ENCODE assay signal across 16 cellular contexts in the genomic region with DNA sequence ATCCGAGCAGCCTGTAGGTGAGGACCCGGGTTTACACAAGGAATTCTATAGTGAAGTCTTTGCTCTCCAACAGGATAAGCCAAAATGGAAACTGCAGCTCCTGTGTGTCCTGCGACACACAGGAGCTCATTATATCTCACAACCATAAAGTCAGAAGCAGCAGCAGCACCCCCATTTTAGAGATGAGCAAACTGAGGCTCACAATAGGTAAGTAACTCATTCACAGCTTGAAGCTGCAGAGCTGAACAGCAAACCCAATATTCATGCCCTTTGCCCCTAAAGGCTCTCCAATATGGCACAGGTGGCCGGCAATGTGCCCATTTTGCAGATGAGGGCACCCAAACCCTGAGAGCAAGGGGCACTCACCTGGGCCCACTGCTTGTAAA.
"Had no signal": no experiment of that assay in that cellular context is flagged by ENCODE, and none has a peak within 500 bp of the region (broad histone marks: within the 10 kb centered on the region; RNA-seq: fewer than 3 reads in every experiment).

No MANE protein-coding gene starts in this region.

- H3K9me3 ChIP-seq: gastrocnemius medialis, mucosa of descending colon, right atrium auricular region, uterus had no signal

- H3K4me3 Mint-ChIP-seq: activated CD4-positive, alpha-beta memory T cell treated with anti-CD3 and anti-CD28 coated beads for 36 hours; activated T-cell treated with anti-CD3 and anti-CD28 coated beads, Interleukin-2, amount 50 U/mL, for 24 hours; effector memory CD8-positive, alpha-beta T cell had no signal

- H3K27ac ChIP-seq: epithelial cell of prostate, gastrocnemius medialis, right atrium auricular region, spleen, uterus, VCaP had no signal

- H3K36me3 ChIP-seq: gastrocnemius medialis, right atrium auricular region, uterus had no signal

- H3K36me3 Mint-ChIP-seq: activated CD4-positive, alpha-beta memory T cell treated with anti-CD3 and anti-CD28 coated beads for 36 hours had no signal

- ATAC-seq: effector memory CD8-positive, alpha-beta T cell; gastrocnemius medialis; heart right ventricle; left cardiac atrium; mucosa of descending colon; naive thymus-derived CD8-positive, alpha-beta T cell had no signal

- H3K9me3 Mint-ChIP-seq: activated CD4-positive, alpha-beta memory T cell treated with anti-CD3 and anti-CD28 coated beads for 36 hours; activated T-cell treated with anti-CD3 and anti-CD28 coated beads, Interleukin-2, amount 50 U/mL, for 24 hours; effector memory CD8-positive, alpha-beta T cell; naive thymus-derived CD8-positive, alpha-beta T cell had no signal

- H3K4me3 ChIP-seq: gastrocnemius medialis, heart right ventricle, lung, mucosa of descending colon, right atrium auricular region, spleen, uterus had no signal

- DNase-seq: activated CD4-positive, alpha-beta memory T cell treated with anti-CD3 and anti-CD28 coated beads for 36 hours; activated naive CD4-positive, alpha-beta T cell treated with anti-CD3 and anti-CD28 coated beads, Interleukin-2, amount 50 U/mL, for 16 hours; activated T-cell treated with anti-CD3 and anti-CD28 coated beads, Interleukin-2, amount 50 U/mL, for 24 hours; cortex of kidney; effector memory CD8-positive, alpha-beta T cell; gastrocnemius medialis; heart right ventricle; left cardiac atrium; naive thymus-derived CD8-positive, alpha-beta T cell; spleen; uterus had no signal

- H3K27me3 ChIP-seq: gastrocnemius medialis, heart right ventricle, right atrium auricular region, spleen, uterus had no signal

- H3K27ac Mint-ChIP-seq: activated CD4-positive, alpha-beta memory T cell treated with anti-CD3 and anti-CD28 coated beads for 36 hours; activated T-cell treated with anti-CD3 and anti-CD28 coated beads, Interleukin-2, amount 50 U/mL, for 24 hours; effector memory CD8-positive, alpha-beta T cell had no signal

- H3K27me3 Mint-ChIP-seq: activated CD4-positive, alpha-beta memory T cell treated with anti-CD3 and anti-CD28 coated beads for 36 hours; activated T-cell treated with anti-CD3 and anti-CD28 coated beads, Interleukin-2, amount 50 U/mL, for 24 hours; effector memory CD8-positive, alpha-beta T cell; naive thymus-derived CD8-positive, alpha-beta T cell had no signal
